9 cellular contexts compared by ENCODE assay signal in the genomic region with DNA sequence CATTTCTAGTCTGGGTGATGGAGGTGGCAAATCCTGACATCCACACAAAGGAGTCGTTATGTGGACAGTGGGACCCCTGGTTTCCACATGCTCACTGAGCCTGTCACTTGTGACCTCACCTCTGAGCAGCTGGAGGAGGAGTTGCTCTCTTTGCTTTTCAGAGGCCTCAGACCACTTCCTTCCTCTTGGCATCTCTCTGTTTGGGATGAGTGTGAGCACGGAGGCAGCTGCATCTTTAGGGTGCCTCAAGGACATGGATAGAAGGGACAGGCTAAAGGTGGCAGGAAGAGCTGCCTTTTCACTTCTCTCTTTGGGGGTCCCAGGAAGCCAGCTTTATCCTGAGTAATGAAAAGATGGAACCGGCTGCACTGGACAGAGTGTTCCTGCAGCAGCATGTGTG. TPM values are rescaled to one million over a fixed set of nuclear protein-coding genes. Genes with fewer than 3 reads are reported as not detected.
DNase-seq lines count a peak whose midpoint lies in the region; ATAC-seq and TF ChIP-seq lines count a peak whose summit lies in the region.
"Had no signal": no experiment of that assay in that cellular context is flagged by ENCODE, and none has a peak within 500 bp of the region (broad histone marks: within the 10 kb centered on the region; RNA-seq: fewer than 3 reads in every experiment).

No MANE protein-coding gene starts in this region.

- H3K27me3 Mint-ChIP-seq in activated T-cell treated with anti-CD3 and anti-CD28 coated beads, Interleukin-2, amount 50 U/mL, for 24 hours = no peaks in the 10 kb centered on the region
- H3K27me3 Mint-ChIP-seq in neural crest cell (ENCODE audit: low read depth) (no peaks in the 10 kb centered on the region), progenitor cell of endocrine pancreas (no peaks in the 10 kb centered on the region)

- dilution Hi-C loops in mammary epithelial cell (cut with HindIII; ENCODE audit: low sequenced_read_pairs) = no loop called here

- H3K9me3 Mint-ChIP-seq in activated T-cell treated with anti-CD3 and anti-CD28 coated beads, Interleukin-2, amount 50 U/mL, for 24 hours = no peaks in the 10 kb centered on the region
- H3K9me3 Mint-ChIP-seq in neural crest cell = no peaks in the 10 kb centered on the region
- no peaks in the 10 kb centered on the region for H3K9me3 Mint-ChIP-seq in progenitor cell of endocrine pancreas (ENCODE audit: low read depth)

- peaks cover 2% of the 10 kb centered on the region for H3K4me1 ChIP-seq in mammary epithelial cell (ENCODE audit: insufficient read depth, low read length)

- H3K4me3 ChIP-seq in mammary epithelial cell (replicated peaks in 1 of 3; ENCODE audit: insufficient read depth in 1 of 3, low read depth in 2 of 3, low read length in 3 of 3) = no peak overlapping the region
- H3K4me3 ChIP-seq: thoracic aorta had no signal

- no TSS peak for BruUV-seq in mammary epithelial cell (replicated peaks; lab: Mats Ljungman, UMichigan)

- ATAC-seq in GM19372 (IDR thresholded peaks at IDR 0.05; ENCODE audit: low read depth, unreplicated experiment) (peak; percentile 52), HG03460 (IDR thresholded peaks at IDR 0.05; ENCODE audit: unreplicated experiment) (peak; percentile 69)

- no peaks in the 10 kb centered on the region for H3K9me3 ChIP-seq in mammary epithelial cell (replicated peaks; ENCODE audit: insufficient read depth, low read length)
- H3K9me3 ChIP-seq: thoracic aorta had no signal

- peak; percentile 44 for DNase-seq in Ammon's horn (ENCODE audit: low spot score)
- peak; percentile 56 for DNase-seq in activated T-cell treated with anti-CD3 and anti-CD28 coated beads, Interleukin-2, amount 50 U/mL, for 24 hours
- no peak for DNase-seq in neural crest cell (ENCODE audit: low read depth, low spot score)
- no peak for DNase-seq in progenitor cell of endocrine pancreas (ENCODE audit: low spot score, unreplicated experiment)
- DNase-seq in mammary epithelial cell = no peak
- no peak for DNase-seq in NCI-H2107 (lab: John Stamatoyannopoulos, UW)

- no peak overlapping the region for H3K9ac ChIP-seq in mammary epithelial cell (ENCODE audit: insufficient read depth, low read length)

- H2AFZ ChIP-seq in mammary epithelial cell (ENCODE audit: low read depth, low read length) = no peak overlapping the region

- H4K20me1 ChIP-seq in mammary epithelial cell (ENCODE audit: insufficient read depth, low read length) = no peaks in the 10 kb centered on the region

- H3K27me3 ChIP-seq in mammary epithelial cell (ENCODE audit: insufficient read depth, low read length) = no peaks in the 10 kb centered on the region

- WGBS in mammary epithelial cell (ENCODE audit: low coverage, missing lambda C conversion rate) = 79% methylated on average over 3 of the region's 3 CpGs

- H3K79me2 ChIP-seq in mammary epithelial cell (ENCODE audit: insufficient read depth, low read length) = no peaks in the 10 kb centered on the region

- CTCF ChIA-PET in mammary epithelial cell (lab: Charles Lee; ENCODE audit: low non-redundant PET) = no interaction called here

- no peaks in the 10 kb centered on the region for H3K36me3 Mint-ChIP-seq in activated T-cell treated with anti-CD3 and anti-CD28 coated beads, Interleukin-2, amount 50 U/mL, for 24 hours (ENCODE audit: low read depth)
- H3K36me3 Mint-ChIP-seq in neural crest cell (ENCODE audit: low read depth) = no peaks in the 10 kb centered on the region
- no peaks in the 10 kb centered on the region for H3K36me3 Mint-ChIP-seq in progenitor cell of endocrine pancreas (ENCODE audit: insufficient read depth)

- no peak overlapping the region for H3K4me2 ChIP-seq in mammary epithelial cell (ENCODE audit: insufficient read depth, low read depth, low read length)

- no peak for TF ChIP-seq CTCF in neural crest cell (conservative IDR thresholded peaks at IDR 0.05)
- no peak for TF ChIP-seq CTCF in progenitor cell of endocrine pancreas (IDR thresholded peaks at IDR 0.05; ENCODE audit: unreplicated experiment)
- TF ChIP-seq CTCF in mammary epithelial cell (conservative IDR thresholded peaks at IDR 0.05 in 1 of 2, IDR thresholded peaks at IDR 0.05 in 1 of 2; ENCODE audit: extremely low read depth in 1 of 2, insufficient read depth in 1 of 2, low read depth in 1 of 2, low read length in 2 of 2) = no peak

- intact Hi-C loops in mammary epithelial cell (cut with micrococcal nuclease) = no loop called here

- no peaks in the 10 kb centered on the region for H3K36me3 ChIP-seq in mammary epithelial cell (ENCODE audit: insufficient read depth, low read length)
- H3K36me3 ChIP-seq: thoracic aorta had no signal

- peak overlapping the region; percentile 38 for H3K4me3 Mint-ChIP-seq in activated T-cell treated with anti-CD3 and anti-CD28 coated beads, Interleukin-2, amount 50 U/mL, for 24 hours
- H3K4me3 Mint-ChIP-seq in neural crest cell (no peak overlapping the region), progenitor cell of endocrine pancreas (ENCODE audit: low read depth) (no peak overlapping the region)

- H3K27ac Mint-ChIP-seq in activated T-cell treated with anti-CD3 and anti-CD28 coated beads, Interleukin-2, amount 50 U/mL, for 24 hours = peak overlapping the region; percentile 86
- H3K27ac Mint-ChIP-seq in neural crest cell (ENCODE audit: unreplicated experiment) (peak overlapping the region; percentile 46), progenitor cell of endocrine pancreas (no peak overlapping the region)

- in situ Hi-C loops in mammary epithelial cell (cut with MboI; ENCODE audit: low sequenced_read_pairs in 2 of 2) = no loop called here

- H3K27ac ChIP-seq in mammary epithelial cell (ENCODE audit: insufficient read depth, low read depth, low read length) = no peak overlapping the region
- H3K27ac ChIP-seq: thoracic aorta had no signal

- H3K4me1 Mint-ChIP-seq in activated T-cell treated with anti-CD3 and anti-CD28 coated beads, Interleukin-2, amount 50 U/mL, for 24 hours (ENCODE audit: low read depth) = peaks cover 51% of the 10 kb centered on the region
- H3K4me1 Mint-ChIP-seq in neural crest cell (peaks cover 20% of the 10 kb centered on the region), progenitor cell of endocrine pancreas (ENCODE audit: low read depth) (peaks cover 5% of the 10 kb centered on the region)

RNA-seq across cellular contexts. Expression of gene GPR171, which starts 31.9 kb away (rescaled TPM):
- not detected in 2 replicates for total RNA-seq in neural crest cell
- total RNA-seq in progenitor cell of endocrine pancreas = not detected in 2 replicates
- not detected for total RNA-seq in mammary epithelial cell
- not detected for polyA plus RNA-seq in mammary epithelial cell
- polyA minus RNA-seq in mammary epithelial cell = not detected

Comparison
In these comparisons a context has a peak if more than half of its experiments do, and no peak if none do; other contexts are left out.
1. DNase-seq: peak in Ammon's horn (single experiment) and activated T-cell treated with anti-CD3 and anti-CD28 coated beads, Interleukin-2, amount 50 U/mL, for 24 hours (single experiment); none in neural crest cell (single experiment), progenitor cell of endocrine pancreas (single experiment), mammary epithelial cell (single experiment) and NCI-H2107 (single experiment).